Comparison of ENCODE assay signal across 9 cellular contexts in the genomic region with DNA sequence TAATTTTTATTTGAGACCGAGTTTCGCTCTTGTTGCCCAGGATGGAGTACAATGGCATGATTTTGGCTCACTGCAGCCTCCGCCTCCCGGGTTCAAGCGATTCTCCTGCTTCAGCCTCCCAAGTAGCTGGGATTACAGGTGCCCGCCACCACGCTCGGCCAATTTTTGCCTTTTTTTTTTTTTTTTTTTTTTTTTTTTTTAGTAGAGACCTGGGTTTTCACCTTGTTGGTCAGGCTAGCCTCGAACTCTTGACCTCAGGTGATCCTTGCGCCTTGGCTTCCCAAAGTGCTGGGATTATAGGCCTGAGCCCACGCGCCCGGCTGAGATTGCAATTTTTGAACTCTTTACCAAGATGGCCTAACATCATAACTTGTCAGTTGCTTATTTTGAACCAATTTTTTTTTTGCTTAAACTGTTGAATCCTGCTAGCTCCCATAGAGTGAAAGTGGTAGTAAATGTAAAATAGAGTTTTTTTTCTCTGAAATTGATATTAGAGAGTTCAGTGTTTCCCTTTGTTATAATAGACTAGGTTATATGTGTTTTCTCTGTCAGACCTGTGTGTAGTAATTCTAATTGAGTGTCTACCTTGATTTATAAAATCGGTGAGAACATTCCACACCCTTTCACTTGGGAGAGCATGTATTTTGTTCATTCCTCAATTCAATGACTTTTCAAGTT. TPM values are rescaled to one million over a fixed set of nuclear protein-coding genes. Genes with fewer than 3 reads are reported as not detected.
DNase-seq lines count a peak whose midpoint lies in the region; ATAC-seq and TF ChIP-seq lines count a peak whose summit lies in the region.
"Had no signal": no experiment of that assay in that cellular context is flagged by ENCODE, and none has a peak within 500 bp of the region (broad histone marks: within the 10 kb centered on the region; RNA-seq: fewer than 3 reads in every experiment).

No MANE protein-coding gene starts in this region.

- no peak for TF ChIP-seq CTCF in lower lobe of right lung (IDR thresholded peaks at IDR 0.05)
- TF ChIP-seq CTCF in tibial nerve (IDR thresholded peaks at IDR 0.05), result no peak

- peaks cover 49% of the 10 kb centered on the region for H3K4me1 ChIP-seq in adipocyte (ENCODE audit: control insufficient read depth, insufficient read depth, low read length)
- H3K4me1 ChIP-seq in lower lobe of right lung, result peaks cover 59% of the 10 kb centered on the region
- H3K4me1 ChIP-seq in tibial nerve, result peaks cover 0 to 67% (median 40%) of the 10 kb centered on the region in 4 donors

- H3K27me3 Mint-ChIP-seq in activated T-cell treated with anti-CD3 and anti-CD28 coated beads, Interleukin-2, amount 50 U/mL, for 4 hours (ENCODE audit: low read depth), result no peaks in the 10 kb centered on the region

- H3K36me3 ChIP-seq in adipocyte (ENCODE audit: control insufficient read depth, insufficient read depth, low read length, severe bottlenecking) (no peaks in the 10 kb centered on the region), lower lobe of right lung (no peaks in the 10 kb centered on the region), tibial nerve (no peaks in the 10 kb centered on the region)

- H3K36me3 Mint-ChIP-seq in activated T-cell treated with anti-CD3 and anti-CD28 coated beads, Interleukin-2, amount 50 U/mL, for 4 hours (ENCODE audit: insufficient read depth), result peaks cover 43% of the 10 kb centered on the region

- intact Hi-C loops in lower lobe of right lung (cut with DNase I), result no loop called here

- no peak for TF ChIP-seq EP300 in tibial nerve (IDR thresholded peaks at IDR 0.05)

- TF ChIP-seq POLR2A in tibial nerve (IDR thresholded peaks at IDR 0.05), result no peak

- H3K4me3 Mint-ChIP-seq in activated T-cell treated with anti-CD3 and anti-CD28 coated beads, Interleukin-2, amount 50 U/mL, for 4 hours, result peak overlapping the region; percentile 90

- H3K9me3 ChIP-seq in adipocyte (ENCODE audit: control insufficient read depth, low read length) (no peaks in the 10 kb centered on the region), lower lobe of right lung (no peaks in the 10 kb centered on the region), tibial nerve (no peaks in the 10 kb centered on the region)

- H3K4me3 ChIP-seq in adipocyte (ENCODE audit: low read length), result peak overlapping the region; percentile 97
- peak overlapping the region; percentile 86 for H3K4me3 ChIP-seq in lower lobe of right lung
- H3K4me3 ChIP-seq in tibial nerve, result peak overlapping the region; percentile 6 to 86 (median 82)

- peaks cover 55% of the 10 kb centered on the region for H3K4me1 Mint-ChIP-seq in activated T-cell treated with anti-CD3 and anti-CD28 coated beads, Interleukin-2, amount 50 U/mL, for 4 hours (ENCODE audit: low read depth)

- WGBS in tibial nerve, 2 donors, result 89 to 92% methylated on average over 14 of the region's 14 CpGs

- no peaks in the 10 kb centered on the region for H3K27me3 ChIP-seq in adipocyte (replicated peaks; ENCODE audit: control insufficient read depth, insufficient read depth, low read length)
- no peaks in the 10 kb centered on the region for H3K27me3 ChIP-seq in lower lobe of right lung (ENCODE audit: low read depth)
- no peaks in the 10 kb centered on the region for H3K27me3 ChIP-seq in tibial nerve

- no peaks in the 10 kb centered on the region for H3K9me3 Mint-ChIP-seq in activated T-cell treated with anti-CD3 and anti-CD28 coated beads, Interleukin-2, amount 50 U/mL, for 4 hours

- peak overlapping the region; percentile 100 for H3K9ac ChIP-seq in adipocyte (ENCODE audit: low read length)

- DNase-seq in activated T-cell treated with anti-CD3 and anti-CD28 coated beads, Interleukin-2, amount 50 U/mL, for 4 hours, result no peak
- DNase-seq in activated T-cell treated with anti-CD3 and anti-CD28 coated beads for 4 hours (no peak), adipocyte (ENCODE audit: low read depth) (no peak), lower lobe of right lung (no peak), tibial nerve (ENCODE audit: low spot score in 2 of 2) (no peak), EL (no peak)
- DNase-seq: stimulated activated CD4-positive, alpha-beta T cell treated with anti-CD3 and anti-CD28 coated beads, Interleukin-2, amount 100 ng/mL, for 48 hours had no signal

- ATAC-seq in activated T-cell treated with anti-CD3 and anti-CD28 coated beads, Interleukin-2, amount 50 U/mL, for 4 hours, result no peak
- no peak for ATAC-seq in lower lobe of right lung
- ATAC-seq in HG02588 (IDR thresholded peaks at IDR 0.05; ENCODE audit: unreplicated experiment), result no peak
- no peak for ATAC-seq in activated CD4-positive, CD25-positive, alpha-beta regulatory T cell treated with anti-CD3 and anti-CD28 coated beads, Interleukin-2, amount 50 U/mL, for 24 hours

- no peak overlapping the region for H3K27ac ChIP-seq in lower lobe of right lung
- H3K27ac ChIP-seq in tibial nerve, result peak overlapping the region in 2 of 4 donors; percentile 75 to 98

RNA-seq across cellular contexts. Expression of a gene that starts 3.8 kb away (rescaled TPM):
- 10 to 100 TPM; 51.4 to 62.0 (median 58.7) TPM for total RNA-seq in activated T-cell treated with anti-CD3 and anti-CD28 coated beads, Interleukin-2, amount 50 U/mL, for 4 hours
- total RNA-seq in lower lobe of right lung, result 70.6 TPM
- 100 to 1,000 TPM in 1 of 4 donors, 10 to 100 TPM in 3; 74.3 to 107 (median 84.9) TPM for total RNA-seq in tibial nerve
